In the genomic region with DNA sequence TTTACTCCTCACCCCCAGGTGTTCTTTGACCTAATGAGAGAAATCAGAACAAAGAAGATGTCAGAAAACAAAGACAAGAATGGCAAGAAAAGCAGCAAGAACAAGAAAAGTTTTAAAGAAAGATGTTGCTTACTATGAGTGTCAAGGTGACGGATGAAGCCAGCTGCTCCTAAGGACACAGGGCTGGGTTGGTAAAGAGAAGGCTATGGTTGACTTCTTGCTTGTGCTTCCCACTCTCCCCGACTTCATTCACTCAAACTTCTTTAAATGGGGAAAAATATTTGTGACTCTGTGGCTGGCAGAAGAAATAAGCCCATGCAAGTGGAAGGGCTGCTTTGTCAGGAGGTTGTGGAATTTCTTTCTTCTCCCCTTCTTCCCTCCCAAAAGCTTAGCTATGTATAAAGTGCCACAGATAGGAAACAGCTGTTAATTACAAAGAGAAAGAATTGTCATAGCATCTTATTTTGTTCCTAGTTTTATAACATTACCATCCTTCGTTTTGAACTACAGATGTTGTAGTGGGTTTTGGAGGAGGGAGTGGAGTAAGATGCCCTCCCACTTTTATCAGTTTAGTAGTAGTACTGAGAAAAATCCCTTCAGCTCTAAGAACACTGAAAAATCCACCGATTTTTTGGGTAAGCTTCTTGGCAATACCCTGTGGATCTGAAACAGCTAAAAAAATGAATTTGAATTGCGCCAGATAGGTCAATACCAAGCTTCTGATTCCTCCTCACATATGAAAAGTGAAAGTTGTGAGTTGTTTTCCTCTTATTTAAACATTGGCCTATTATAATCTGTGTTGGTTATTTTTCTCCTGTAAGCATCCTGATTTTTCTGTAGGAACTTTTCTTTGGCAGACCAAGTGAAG, we compare ENCODE assay signal across 11 cellular contexts. TPM values are rescaled to one million over a fixed set of nuclear protein-coding genes. Genes with fewer than 3 reads are reported as not detected.
DNase-seq lines count a peak whose midpoint lies in the region; ATAC-seq and TF ChIP-seq lines count a peak whose summit lies in the region.
"Had no signal": no experiment of that assay in that cellular context is flagged by ENCODE, and none has a peak within 500 bp of the region (broad histone marks: within the 10 kb centered on the region; RNA-seq: fewer than 3 reads in every experiment).

No MANE protein-coding gene starts in this region.

- H3K4me1 ChIP-seq in OCI-LY7 (ENCODE audit: insufficient read depth, low read length, poor library complexity, severe bottlenecking) (peaks cover 7% of the 10 kb centered on the region), smooth muscle cell (ENCODE audit: low read depth) (peaks cover 16% of the 10 kb centered on the region)

- no peaks in the 10 kb centered on the region for H3K27me3 Mint-ChIP-seq in T-helper 2 cell treated with Interferon-gamma antibody and Interleukin-4, amounts not matched to agents 5 μg/mL and 100 μg/mL, for 36 hours (ENCODE audit: low read depth)

- H2AFZ ChIP-seq in OCI-LY7 (ENCODE audit: low read length): no peak overlapping the region
- H2AFZ ChIP-seq in smooth muscle cell (ENCODE audit: low read depth): no peak overlapping the region

- POLR2A ChIA-PET in OCI-LY7 (lab: Charles Lee): interaction anchor here (0.5 to 1.3 kb wide), 4 partner anchors 10 to 590 kb away, joined by 3 to 5 read pairs (median 3); no protein-coding TSS in a partner anchor

- intact Hi-C loops in OCI-LY7 (cut with micrococcal nuclease; ENCODE audit: unreplicated experiment): no loop called here

- 77% methylated on average over 5 of the region's 5 CpGs for WGBS in smooth muscle cell (ENCODE audit: low lambda C conversion rate)

- H3K9me2 ChIP-seq in OCI-LY7 (ENCODE audit: insufficient read depth, low read length): no peaks in the 10 kb centered on the region

- peaks cover 18% of the 10 kb centered on the region for H3F3A ChIP-seq in smooth muscle cell (ENCODE audit: low read depth)

- no peaks in the 10 kb centered on the region for H3K79me2 ChIP-seq in OCI-LY7 (ENCODE audit: insufficient read depth, low read depth, low read length)
- no peaks in the 10 kb centered on the region for H3K79me2 ChIP-seq in smooth muscle cell (ENCODE audit: low read depth)

- H3K4me1 Mint-ChIP-seq in T-helper 2 cell treated with Interferon-gamma antibody and Interleukin-4, amounts not matched to agents 5 μg/mL and 100 μg/mL, for 36 hours (ENCODE audit: low read depth): peaks cover 55% of the 10 kb centered on the region

- H3K27ac ChIP-seq in OCI-LY7 (ENCODE audit: low read depth, low read length, poor library complexity, severe bottlenecking): no peak overlapping the region
- peak overlapping the region; percentile 82 for H3K27ac ChIP-seq in smooth muscle cell (ENCODE audit: low read depth)

- H3K4me3 Mint-ChIP-seq in T-helper 2 cell treated with Interferon-gamma antibody and Interleukin-4, amounts not matched to agents 5 μg/mL and 100 μg/mL, for 36 hours: peak overlapping the region; percentile 61

- TF ChIP-seq CTCF in OCI-LY7 (conservative IDR thresholded peaks at IDR 0.05; ENCODE audit: low read length) (no peak), smooth muscle cell (IDR thresholded peaks at IDR 0.05; ENCODE audit: borderline replicate concordance, insufficient read depth, poor library complexity, severe bottlenecking) (no peak), GM13976 (IDR thresholded peaks at IDR 0.05; ENCODE audit: borderline replicate concordance, control extremely low read depth, extremely low read depth, insufficient read depth, missing control alignments) (no peak)

- H3K36me3 ChIP-seq in OCI-LY7 (ENCODE audit: insufficient read depth, low read length): peaks cover 4% of the 10 kb centered on the region; the same call in 1 of the 2 replicates
- no peaks in the 10 kb centered on the region for H3K36me3 ChIP-seq in smooth muscle cell (ENCODE audit: low read depth)

- no peak overlapping the region for H3K4me3 ChIP-seq in OCI-LY7 (ENCODE audit: low read depth, low read length, poor library complexity, severe bottlenecking)
- no peak overlapping the region for H3K4me3 ChIP-seq in smooth muscle cell

- H3K9ac ChIP-seq in smooth muscle cell (ENCODE audit: low read depth): no peak overlapping the region

- in situ Hi-C loops in GM13976 (cut with MboI; ENCODE audit: low sequenced_read_pairs, unreplicated experiment): loop anchor here (10.0 kb wide), 1 partner anchor 69 kb away; a partner anchor contains a TSS

- H3K36me3 Mint-ChIP-seq in T-helper 2 cell treated with Interferon-gamma antibody and Interleukin-4, amounts not matched to agents 5 μg/mL and 100 μg/mL, for 36 hours (ENCODE audit: low read depth): peaks cover 67% of the 10 kb centered on the region

- ATAC-seq in HG02623 (IDR thresholded peaks at IDR 0.05; ENCODE audit: unreplicated experiment): peak; percentile 22

- H3K27ac Mint-ChIP-seq in T-helper 2 cell treated with Interferon-gamma antibody and Interleukin-4, amounts not matched to agents 5 μg/mL and 100 μg/mL, for 36 hours: peak overlapping the region; percentile 77

- no peak for DNase-seq in T-helper 2 cell treated with Interferon-gamma antibody and Interleukin-4, amounts not matched to agents 5 μg/mL and 100 μg/mL, for 36 hours (ENCODE audit: low spot score)
- no peak for DNase-seq in T-helper 2 cell
- DNase-seq in OCI-LY7 (ENCODE audit: low spot score): no peak
- DNase-seq in smooth muscle cell (lab: John Stamatoyannopoulos, UW; ENCODE audit: unreplicated experiment): no peak
- DNase-seq in cerebellum (ENCODE audit: low spot score): no peak
- DNase-seq in GM13976 (ENCODE audit: low spot score): no peak
- DNase-seq in kidney glomerular epithelial cell (lab: John Stamatoyannopoulos, UW): no peak
- DNase-seq: activated CD8-positive, alpha-beta memory T cell treated with anti-CD3 and anti-CD28 coated beads, Interleukin-2, amount 50 U/mL, for 4 hours; NCI-H187 treated with DMSO at 0.1 percent for 48 hours; SHP77 had no signal

- H3K9me3 ChIP-seq in OCI-LY7 (ENCODE audit: low read length): no peaks in the 10 kb centered on the region
- no peaks in the 10 kb centered on the region for H3K9me3 ChIP-seq in smooth muscle cell (replicated peaks; ENCODE audit: low read depth)

- no peaks in the 10 kb centered on the region for H3K27me3 ChIP-seq in smooth muscle cell (ENCODE audit: low read depth)

- H3K4me2 ChIP-seq in OCI-LY7 (ENCODE audit: low read length) (peak overlapping the region; percentile 36; the same call in 1 of the 2 replicates), smooth muscle cell (no peak overlapping the region)

- H3K9me3 Mint-ChIP-seq in T-helper 2 cell treated with Interferon-gamma antibody and Interleukin-4, amounts not matched to agents 5 μg/mL and 100 μg/mL, for 36 hours: no peaks in the 10 kb centered on the region

- no TSS peak for BruUV-seq in OCI-LY7 (replicated peaks; lab: Mats Ljungman, UMichigan)

- CTCF ChIA-PET in OCI-LY7 (lab: Charles Lee; ENCODE audit: unreplicated experiment): no interaction called here

- no peaks in the 10 kb centered on the region for H4K20me1 ChIP-seq in OCI-LY7 (ENCODE audit: insufficient read depth, low read length)
- H4K20me1 ChIP-seq in smooth muscle cell (ENCODE audit: low read depth): no peaks in the 10 kb centered on the region

RNA-seq across cellular contexts. Expression of a gene that starts 40.7 kb away (rescaled TPM):
- total RNA-seq in OCI-LY7 (2014; rRNA removed; shearing (Covaris generic)): 13.7 and 16.2 TPM in 2 replicates
- 22.8 and 23.6 TPM in 2 replicates for total RNA-seq in OCI-LY7 (2022)
- total RNA-seq in smooth muscle cell: 72.1 and 73.4 TPM in 2 replicates
- 69.9 and 71.3 TPM in 2 replicates for polyA plus RNA-seq in smooth muscle cell
- 24.0 TPM for total RNA-seq in cerebellum

RNA-seq across cellular contexts. Expression of a gene that starts 52.6 kb away (rescaled TPM):
- not detected in 2 replicates for total RNA-seq in OCI-LY7 (2014; rRNA removed; shearing (Covaris generic))
- total RNA-seq in OCI-LY7 (2022): not detected in 2 replicates
- 0.09 TPM in 1 of 2 replicates, not detected in the other for total RNA-seq in smooth muscle cell
- 0.06 and 0.53 TPM in 2 replicates for polyA plus RNA-seq in smooth muscle cell
- total RNA-seq in cerebellum: 6.1 TPM
